ENCODE assay signal across 2 cellular contexts in the genomic region with DNA sequence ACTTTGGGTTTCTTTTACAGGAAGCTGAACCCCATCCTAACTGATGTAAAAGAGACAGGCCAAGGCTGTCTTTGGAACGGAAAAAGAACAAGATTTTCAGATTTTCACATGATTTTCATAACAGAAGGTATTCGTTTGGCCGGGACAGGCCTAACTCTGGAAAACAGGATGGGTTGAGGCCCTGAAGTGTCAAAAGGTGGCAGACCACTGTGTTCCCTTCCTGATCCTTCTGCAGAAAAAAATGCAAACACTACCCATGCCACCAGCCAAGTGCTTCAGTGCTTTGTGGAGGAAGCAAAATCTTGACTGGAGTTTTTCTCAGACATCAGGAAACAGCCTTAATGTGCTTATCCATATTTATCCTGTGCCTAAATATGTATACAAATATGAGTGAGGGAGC.
TF ChIP-seq lines count a peak whose summit lies in the region.

No MANE protein-coding gene starts in this region.

TF ChIP-seq in liver, 16 proteins besides CTCF, POLR2A, EP300 and RAD21:
- TF ChIP-seq, protein P1, sequence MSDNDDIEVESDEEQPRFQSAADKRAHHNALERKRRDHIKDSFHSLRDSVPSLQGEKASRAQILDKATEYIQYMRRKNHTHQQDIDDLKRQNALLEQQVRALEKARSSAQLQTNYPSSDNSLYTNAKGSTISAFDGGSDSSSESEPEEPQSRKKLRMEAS (IDR thresholded peaks at IDR 0.05): peak; percentile 23
- TF ChIP-seq REST (IDR thresholded peaks at IDR 0.05) (no peak), FOXA1 (IDR thresholded peaks at IDR 0.05) (no peak), EGR1 (IDR thresholded peaks at IDR 0.05; ENCODE audit: low read depth in 2 of 2) (no peak), SP1 (IDR thresholded peaks at IDR 0.05) (peak; percentile 33), RXRA (IDR thresholded peaks at IDR 0.05) (no peak), TAF1 (conservative IDR thresholded peaks at IDR 0.05) (no peak), NR2F2 (IDR thresholded peaks at IDR 0.05) (peak; percentile 97), HNF4A (conservative IDR thresholded peaks at IDR 0.05) (no peak), YY1 (IDR thresholded peaks at IDR 0.05) (no peak), JUND (IDR thresholded peaks at IDR 0.05) (no peak)
- TF ChIP-seq, protein P2, sequence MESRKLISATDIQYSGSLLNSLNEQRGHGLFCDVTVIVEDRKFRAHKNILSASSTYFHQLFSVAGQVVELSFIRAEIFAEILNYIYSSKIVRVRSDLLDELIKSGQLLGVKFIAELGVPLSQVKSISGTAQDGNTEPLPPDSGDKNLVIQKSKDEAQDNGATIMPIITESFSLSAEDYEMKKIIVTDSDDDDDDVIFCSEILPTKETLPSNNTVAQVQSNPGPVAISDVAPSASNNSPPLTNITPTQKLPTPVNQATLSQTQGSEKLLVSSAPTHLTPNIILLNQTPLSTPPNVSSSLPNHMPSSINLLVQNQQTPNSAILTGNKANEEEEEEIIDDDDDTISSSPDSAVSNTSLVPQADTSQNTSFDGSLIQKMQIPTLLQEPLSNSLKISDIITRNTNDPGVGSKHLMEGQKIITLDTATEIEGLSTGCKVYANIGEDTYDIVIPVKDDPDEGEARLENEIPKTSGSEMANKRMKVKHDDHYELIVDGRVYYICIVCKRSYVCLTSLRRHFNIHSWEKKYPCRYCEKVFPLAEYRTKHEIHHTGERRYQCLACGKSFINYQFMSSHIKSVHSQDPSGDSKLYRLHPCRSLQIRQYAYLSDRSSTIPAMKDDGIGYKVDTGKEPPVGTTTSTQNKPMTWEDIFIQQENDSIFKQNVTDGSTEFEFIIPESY (IDR thresholded peaks at IDR 0.05): no peak
- TF ChIP-seq, protein P3, sequence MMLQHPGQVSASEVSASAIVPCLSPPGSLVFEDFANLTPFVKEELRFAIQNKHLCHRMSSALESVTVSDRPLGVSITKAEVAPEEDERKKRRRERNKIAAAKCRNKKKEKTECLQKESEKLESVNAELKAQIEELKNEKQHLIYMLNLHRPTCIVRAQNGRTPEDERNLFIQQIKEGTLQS (IDR thresholded peaks at IDR 0.05): no peak

TF ChIP-seq in HepG2, 621 proteins besides CTCF, POLR2A, EP300 and RAD21:
- TF ChIP-seq ZNF572 (CRISPR knock-in tag; IDR thresholded peaks at IDR 0.05): no peak
- no peak for TF ChIP-seq ZNF33B (CRISPR knock-in tag; IDR thresholded peaks at IDR 0.05)
- no peak for TF ChIP-seq ZNF34 (CRISPR knock-in tag; IDR thresholded peaks at IDR 0.05; ENCODE audit: borderline replicate concordance)
- TF ChIP-seq, protein P4, sequence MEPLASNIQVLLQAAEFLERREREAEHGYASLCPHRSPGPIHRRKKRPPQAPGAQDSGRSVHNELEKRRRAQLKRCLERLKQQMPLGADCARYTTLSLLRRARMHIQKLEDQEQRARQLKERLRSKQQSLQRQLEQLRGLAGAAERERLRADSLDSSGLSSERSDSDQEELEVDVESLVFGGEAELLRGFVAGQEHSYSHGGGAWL (CRISPR knock-in tag; IDR thresholded peaks at IDR 0.05): no peak
- no peak for TF ChIP-seq GABPA (IDR thresholded peaks at IDR 0.05; ENCODE audit: low read depth, low read length)
- no peak for TF ChIP-seq GABPA (CRISPR knock-in tag; IDR thresholded peaks at IDR 0.05; ENCODE audit: low read depth)
- no peak for TF ChIP-seq SMARCC2 (IDR thresholded peaks at IDR 0.05)
- TF ChIP-seq FOXA3 (CRISPR knock-in tag; IDR thresholded peaks at IDR 0.05): no peak
- no peak for TF ChIP-seq DR1 (CRISPR knock-in tag; IDR thresholded peaks at IDR 0.05)
- no peak for TF ChIP-seq ZBTB10 (CRISPR knock-in tag; IDR thresholded peaks at IDR 0.05; ENCODE audit: borderline replicate concordance)
- no peak for TF ChIP-seq KDM2A (CRISPR knock-in tag; IDR thresholded peaks at IDR 0.05; ENCODE audit: borderline replicate concordance, low read depth)
- no peak for TF ChIP-seq PAWR (CRISPR knock-in tag; IDR thresholded peaks at IDR 0.05; ENCODE audit: borderline replicate concordance)
- no peak for TF ChIP-seq ZBTB8A (CRISPR knock-in tag; IDR thresholded peaks at IDR 0.05; ENCODE audit: borderline replicate concordance, low read depth)
- TF ChIP-seq ZNF343 (CRISPR knock-in tag; IDR thresholded peaks at IDR 0.05): no peak
